ENCODE assay signal across 8 cellular contexts in the genomic region with DNA sequence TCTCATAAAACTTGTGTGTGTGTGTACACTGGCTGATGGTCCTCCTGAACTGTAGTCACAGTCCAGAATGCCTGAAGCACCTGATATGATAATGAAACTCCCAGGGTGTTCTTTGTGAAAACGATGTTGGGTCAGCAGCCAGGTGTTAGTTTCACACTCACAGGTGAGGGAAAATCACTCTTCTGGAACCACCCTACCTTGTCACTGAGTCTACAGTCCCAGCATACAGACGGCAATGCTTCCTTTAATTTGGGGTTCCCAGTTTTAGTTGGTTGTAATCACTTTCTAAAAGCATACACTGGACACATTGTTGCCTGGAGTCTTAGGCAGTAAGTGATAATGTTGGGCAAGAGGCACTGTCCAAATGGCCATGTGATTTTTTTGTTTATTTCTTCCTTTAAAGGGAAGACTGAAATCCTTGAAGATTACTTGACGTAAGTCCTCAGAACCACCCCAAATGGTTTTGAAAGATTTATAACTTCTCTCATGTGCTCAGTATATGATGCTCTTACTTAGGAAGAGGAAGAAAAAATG. TPM values are rescaled to one million over a fixed set of nuclear protein-coding genes. Genes with fewer than 3 reads are reported as not detected.
DNase-seq lines count a peak whose midpoint lies in the region; ATAC-seq and TF ChIP-seq lines count a peak whose summit lies in the region.

No MANE protein-coding gene starts in this region.

- H3K27ac Mint-ChIP-seq in stimulated activated effector memory CD8-positive, alpha-beta T cell treated with anti-CD3 and anti-CD28 coated beads, Interleukin-12 subunit alpha, Interleukin-12 subunit beta, amount 100 ng/mL, for 72 hours, result no peak overlapping the region

- no peak for TF ChIP-seq CTCF in GM12864 (IDR thresholded peaks at IDR 0.05; ENCODE audit: low read depth, low read length, missing control alignments)

- peaks cover 31% of the 10 kb centered on the region for H3K4me1 Mint-ChIP-seq in stimulated activated effector memory CD8-positive, alpha-beta T cell treated with anti-CD3 and anti-CD28 coated beads, Interleukin-12 subunit alpha, Interleukin-12 subunit beta, amount 100 ng/mL, for 72 hours

- no peaks in the 10 kb centered on the region for H3K9me3 Mint-ChIP-seq in stimulated activated effector memory CD8-positive, alpha-beta T cell treated with anti-CD3 and anti-CD28 coated beads, Interleukin-12 subunit alpha, Interleukin-12 subunit beta, amount 100 ng/mL, for 72 hours

- DNase-seq in GM12864 (ENCODE audit: low read depth) (peak; percentile 55), NAMALWA (ENCODE audit: low spot score) (peak; percentile 39), left colon (no peak), islet precursor cell (no peak), SK-N-DZ (ENCODE audit: low spot score) (no peak)
- DNase-seq in stimulated activated effector memory CD8-positive, alpha-beta T cell treated with anti-CD3 and anti-CD28 coated beads, Interleukin-12 subunit alpha, Interleukin-12 subunit beta, amount 100 ng/mL, for 72 hours (ENCODE audit: low spot score in 2 of 2), result no peak
- no peak for DNase-seq in activated effector memory CD4-positive, alpha-beta T cell treated with anti-CD3 and anti-CD28 coated beads, Interleukin-2, amount 50 U/mL, for 16 hours

- no peak overlapping the region for H3K4me3 ChIP-seq in GM12864 (ENCODE audit: low read depth, low read length)

- no peak overlapping the region for H3K4me3 Mint-ChIP-seq in stimulated activated effector memory CD8-positive, alpha-beta T cell treated with anti-CD3 and anti-CD28 coated beads, Interleukin-12 subunit alpha, Interleukin-12 subunit beta, amount 100 ng/mL, for 72 hours

- peak; percentile 65 for ATAC-seq in GM21528 (IDR thresholded peaks at IDR 0.05; ENCODE audit: low FRiP score, unreplicated experiment)
- ATAC-seq in left colon, result peak; percentile 72
- ATAC-seq in stimulated activated effector memory CD8-positive, alpha-beta T cell treated with anti-CD3 and anti-CD28 coated beads, Interleukin-12 subunit alpha, Interleukin-12 subunit beta, amount 100 ng/mL, for 72 hours, result no peak

- no peaks in the 10 kb centered on the region for H3K36me3 Mint-ChIP-seq in stimulated activated effector memory CD8-positive, alpha-beta T cell treated with anti-CD3 and anti-CD28 coated beads, Interleukin-12 subunit alpha, Interleukin-12 subunit beta, amount 100 ng/mL, for 72 hours

- intact Hi-C loops in left colon (cut with DNase I, micrococcal nuclease), result no loop called here

RNA-seq across cellular contexts. Expression of a gene that starts 18.2 kb away (rescaled TPM):
- 100 to 1,000 TPM in 1 of 2 donors, 10 to 100 TPM in 1; 85.6 to 101 TPM for total RNA-seq in left colon
- 40.8 and 45.6 TPM in 2 replicates for polyA plus RNA-seq in SK-N-DZ (2014; cell fraction: cytosol; rRNA removed)
- polyA plus RNA-seq in SK-N-DZ (2014; cell fraction: nucleus; rRNA removed), result 42.4 and 44.6 TPM in 2 replicates

RNA-seq across cellular contexts. Expression of a gene that starts 40.2 kb away (rescaled TPM):
- total RNA-seq in left colon, result 10 to 100 TPM; 32.0 to 35.8 TPM
- polyA plus RNA-seq in SK-N-DZ (2014; cell fraction: cytosol; rRNA removed), result 22.9 and 31.3 TPM in 2 replicates
- 42.3 and 55.6 TPM in 2 replicates for polyA plus RNA-seq in SK-N-DZ (2014; cell fraction: nucleus; rRNA removed)

Comparison
In these comparisons a context has a peak if more than half of its experiments do, and no peak if none do; other contexts are left out.
1. DNase-seq: peak in GM12864 (single experiment) and NAMALWA (single experiment); none in left colon (0 of 2), islet precursor cell (single experiment), stimulated activated effector memory CD8-positive, alpha-beta T cell treated with anti-CD3 and anti-CD28 coated beads, Interleukin-12 subunit alpha, Interleukin-12 subunit beta, amount 100 ng/mL, for 72 hours (0 of 2), SK-N-DZ (single experiment) and activated effector memory CD4-positive, alpha-beta T cell treated with anti-CD3 and anti-CD28 coated beads, Interleukin-2, amount 50 U/mL, for 16 hours (single experiment).